8 cellular contexts compared by ENCODE assay signal in the genomic region with DNA sequence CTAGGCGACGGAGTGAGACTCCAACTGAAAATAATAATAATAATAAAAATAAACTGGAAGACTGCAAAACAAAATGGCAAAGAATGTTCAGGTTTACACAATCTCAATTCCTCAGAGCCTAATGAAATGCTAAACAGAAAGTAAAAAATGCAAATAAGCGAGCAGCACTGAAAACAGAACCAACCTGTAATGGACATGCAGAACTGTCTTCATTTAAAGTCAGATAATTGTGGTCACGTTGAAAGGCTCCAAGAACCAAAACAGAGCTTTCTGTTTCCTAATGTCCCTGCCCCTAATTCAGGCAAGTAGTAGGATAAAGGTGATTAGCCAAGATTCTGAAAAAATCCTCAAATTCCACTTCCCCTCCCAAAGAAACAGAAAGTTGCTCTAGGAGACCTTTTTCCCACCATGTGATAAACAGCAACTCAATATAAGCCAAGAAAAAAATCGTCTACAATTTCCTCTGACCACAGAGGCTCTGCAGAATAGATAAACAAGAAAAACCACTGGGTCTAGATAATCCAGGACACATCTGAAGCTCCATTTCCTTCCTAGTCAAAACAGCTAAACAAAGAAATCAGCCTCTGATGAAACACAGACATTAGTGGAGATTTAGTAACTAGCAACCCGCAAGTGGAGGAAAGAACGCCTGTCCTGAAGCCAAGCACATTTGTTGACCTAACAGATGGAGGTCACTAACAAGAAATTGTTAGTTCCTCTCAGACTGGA. TPM values are rescaled to one million over a fixed set of nuclear protein-coding genes. Genes with fewer than 3 reads are reported as not detected.
DNase-seq lines count a peak whose midpoint lies in the region; ATAC-seq and TF ChIP-seq lines count a peak whose summit lies in the region.

No MANE protein-coding gene starts in this region.

- no peak overlapping the region for H3K9ac ChIP-seq in HUES64 (ENCODE audit: low read depth, low read length)

- H3K4me3 Mint-ChIP-seq in activated naive CD8-positive, alpha-beta T cell: peak overlapping the region; percentile 46

- peak; percentile 33 for ATAC-seq in GM18867 (IDR thresholded peaks at IDR 0.05; ENCODE audit: unreplicated experiment)
- no peak for ATAC-seq in lung (ENCODE audit: insufficient read depth, low FRiP score)
- no peak for ATAC-seq in HG03469 (IDR thresholded peaks at IDR 0.05; ENCODE audit: unreplicated experiment)

- H3K27me3 Mint-ChIP-seq in activated naive CD8-positive, alpha-beta T cell: no peaks in the 10 kb centered on the region

- H3K27ac Mint-ChIP-seq in activated naive CD8-positive, alpha-beta T cell: peak overlapping the region; percentile 29

- no peaks in the 10 kb centered on the region for H3K36me3 Mint-ChIP-seq in activated naive CD8-positive, alpha-beta T cell

- H3K4me3 ChIP-seq in HUES64 (ENCODE audit: low read length) (0 out of 2 replicates have a peak overlapping the region, but pooled peaks have one; percentile 7), lung (no peak overlapping the region)

- H3K4me1 Mint-ChIP-seq in activated naive CD8-positive, alpha-beta T cell (ENCODE audit: low read depth): peaks cover 22% of the 10 kb centered on the region

- H3K4me1 ChIP-seq in HUES64 (ENCODE audit: insufficient read depth, low read length): no peaks in the 10 kb centered on the region
- H3K4me1 ChIP-seq in lung (ENCODE audit: control insufficient read depth in 2 of 2, insufficient read depth in 2 of 2, low read length in 2 of 2): peaks cover 10 to 11% of the 10 kb centered on the region in 2 donors

- DNase-seq in AG08395 (ENCODE audit: low spot score) (peak; percentile 40), lung (ENCODE audit: low spot score) (no peak), NCI-H748 treated with DMSO at 0.1 percent for 48 hours (lab: John Stamatoyannopoulos, UW) (no peak)
- DNase-seq in central memory CD4-positive, alpha-beta T cell: no peak

- TF ChIP-seq CTCF in lung (IDR thresholded peaks at IDR 0.05; ENCODE audit: control extremely low read depth, extremely low read depth): no peak

- no peak overlapping the region for H3K27ac ChIP-seq in HUES64 (ENCODE audit: low read depth, low read length)
- peak overlapping the region; percentile 11 to 40 for H3K27ac ChIP-seq in lung (ENCODE audit: low read depth in 1 of 2, low read length in 1 of 2)

- H3K27me3 ChIP-seq in HUES64 (ENCODE audit: insufficient read depth, low read length) (no peaks in the 10 kb centered on the region), lung (ENCODE audit: control insufficient read depth, insufficient read depth) (no peaks in the 10 kb centered on the region)

- H3K9me3 Mint-ChIP-seq in activated naive CD8-positive, alpha-beta T cell (ENCODE audit: low read depth): no peaks in the 10 kb centered on the region

- H3K36me3 ChIP-seq in HUES64 (ENCODE audit: insufficient read depth, low read length) (peaks cover 5% of the 10 kb centered on the region), lung (ENCODE audit: control insufficient read depth in 2 of 2, insufficient read depth in 2 of 2, low read length in 2 of 2) (no peaks in the 10 kb centered on the region)

- H3K9me3 ChIP-seq in HUES64 (ENCODE audit: insufficient read depth, low read depth, low read length): no peaks in the 10 kb centered on the region
- H3K9me3 ChIP-seq in lung (ENCODE audit: control insufficient read depth in 2 of 2, insufficient read depth in 1 of 2, low read length in 1 of 2): peaks cover 0 to 2% of the 10 kb centered on the region in 2 donors

- 85% methylated on average over 5 of the region's 7 CpGs for WGBS in HUES64
- 28 to 48% methylated on average over 7 of the region's 7 CpGs for WGBS in lung, 2 donors

RNA-seq across cellular contexts. Expression of a gene that starts 3.0 kb away (rescaled TPM):
- 44.9 TPM for polyA plus RNA-seq in HUES64 (2013, experiment 1 of 2)
- polyA plus RNA-seq in HUES64 (2013, experiment 2 of 2): 53.9 TPM
- 10 to 100 TPM; 17.0 to 46.1 TPM for total RNA-seq in lung
- polyA plus RNA-seq in lung: 10 to 100 TPM in 1 of 2 donors, 1 to 10 TPM in 1; 6.8 to 10.3 TPM
